9 cellular contexts compared by ENCODE assay signal in genomic region chr6:27837636-27838512, GRCh38.
DNase-seq lines count a peak whose midpoint lies in the region; ATAC-seq, FAIRE-seq and TF ChIP-seq lines count a peak whose summit lies in the region.
"Had no signal": no experiment of that assay in that cellular context is flagged by ENCODE, and none has a peak within 500 bp of the region (broad histone marks: within the 10 kb centered on the region; RNA-seq: fewer than 3 reads in every experiment).

No MANE protein-coding gene starts in this region.

- no peaks in the 10 kb centered on the region for H3K27me3 Mint-ChIP-seq in mesothelial cell of epicardium (ENCODE audit: low read depth)

- DNase-seq in DMS 273 treated with DMSO at 0.1 percent for 48 hours (lab: John Stamatoyannopoulos, UW) (peak; percentile 99), HTR-8/SVneo (ENCODE audit: insufficient read length, low spot score) (peak; percentile 89), NOMO-1 treated with dmso at 0.1 percent for 144 hours (lab: John Stamatoyannopoulos, UW; ENCODE audit: unreplicated experiment) (peak; percentile 82), activated T-cell treated with anti-CD3 and anti-CD28 coated beads for 1 hour (ENCODE audit: low read depth) (peak; percentile 53), epidermal melanocyte (ENCODE audit: insufficient read length, low spot score) (peak; percentile 88), mesothelial cell of epicardium (ENCODE audit: low spot score in 2 of 2, unreplicated experiment in 2 of 2) (peak; percentile 50 to 81)
- peak; percentile 68 to 69 for DNase-seq in stimulated activated CD8-positive, alpha-beta memory T cell treated with anti-CD3 and anti-CD28 coated beads, Interleukin-7, amount 100 ng/mL, for 4 hours (ENCODE audit: low read depth in 2 of 2)

- H3K36me3 Mint-ChIP-seq in mesothelial cell of epicardium, result peaks cover 2% of the 10 kb centered on the region

- peak; percentile 69 for ATAC-seq in GM21423 (IDR thresholded peaks at IDR 0.05; ENCODE audit: unreplicated experiment)

- peak; percentile 65 for FAIRE-seq in HTR-8/SVneo (lab: Jason Lieb, UNC)

- no peak overlapping the region for H3K27ac Mint-ChIP-seq in mesothelial cell of epicardium
- H3K27ac Mint-ChIP-seq: stimulated activated naive CD8-positive, alpha-beta T cell treated with anti-CD3 and anti-CD28 coated beads, Interleukin-15, Interleukin-2, amounts not matched to agents 100 ng/mL and 50 ng/mL, for 24 hours had no signal

- no peak overlapping the region for H3K4me3 Mint-ChIP-seq in mesothelial cell of epicardium
- H3K4me3 Mint-ChIP-seq: stimulated activated naive CD8-positive, alpha-beta T cell treated with anti-CD3 and anti-CD28 coated beads, Interleukin-15, Interleukin-2, amounts not matched to agents 100 ng/mL and 50 ng/mL, for 24 hours had no signal

- peaks cover 23% of the 10 kb centered on the region for H3K4me1 Mint-ChIP-seq in mesothelial cell of epicardium

- no peaks in the 10 kb centered on the region for H3K9me3 Mint-ChIP-seq in mesothelial cell of epicardium
- H3K9me3 Mint-ChIP-seq: stimulated activated naive CD8-positive, alpha-beta T cell treated with anti-CD3 and anti-CD28 coated beads, Interleukin-15, Interleukin-2, amounts not matched to agents 100 ng/mL and 50 ng/mL, for 24 hours had no signal

- no peak for TF ChIP-seq CTCF in mesothelial cell of epicardium (IDR thresholded peaks at IDR 0.05; ENCODE audit: unreplicated experiment)

Comparison
In these comparisons a context has a peak if more than half of its experiments do, and no peak if none do; other contexts are left out.
1. Peak in every context shown above with its lines: DNase-seq and ATAC-seq.